Comparison of ENCODE assay signal across 16 cellular contexts in genomic region chr2:182542501-182543258, GRCh38.
DNase-seq lines count a peak whose midpoint lies in the region; ATAC-seq and TF ChIP-seq lines count a peak whose summit lies in the region.
"Had no signal": no experiment of that assay in that cellular context is flagged by ENCODE, and none has a peak within 500 bp of the region (broad histone marks: within the 10 kb centered on the region; RNA-seq: fewer than 3 reads in every experiment).

No MANE protein-coding gene starts in this region.

- TF ChIP-seq CTCF in fibroblast of mammary gland (conservative IDR thresholded peaks at IDR 0.05; ENCODE audit: control insufficient read depth, insufficient read depth, low read depth, low read length): no peak
- TF ChIP-seq CTCF in omental fat pad (IDR thresholded peaks at IDR 0.05): no peak

- in situ Hi-C loops in G401 (cut with HindIII; ENCODE audit: low sequenced_read_pairs): no loop called here

- DNase-seq in G401 (ENCODE audit: low spot score) (peak; percentile 71), fibroblast of mammary gland (ENCODE audit: low read depth) (peak; percentile 55), omental fat pad (ENCODE audit: low spot score) (no peak), posterior vena cava (ENCODE audit: low spot score) (no peak)
- DNase-seq in activated CD4-positive, alpha-beta T cell treated with anti-CD3 and anti-CD28 coated beads for 48 hours: no peak
- no peak for DNase-seq in stimulated activated CD8-positive, alpha-beta memory T cell treated with anti-CD3 and anti-CD28 coated beads, Interleukin-4, amount 100 ng/mL, for 48 hours
- DNase-seq: activated CD4-positive, alpha-beta T cell treated with anti-CD3 and anti-CD28 coated beads for 1 hour; activated CD8-positive, alpha-beta memory T cell treated with anti-CD3 and anti-CD28 coated beads, Interleukin-2, amount 50 U/mL, for 48 hours; cortex of kidney; DMS79; H9; NCI-H69; RPMI8226; testis had no signal

- no peak; the same call in 2 of the 3 replicates for ATAC-seq in SK-N-SH treated with all-trans-retinoic acid at 6 μM for 48 hours
- peak; percentile 87 for ATAC-seq in omental fat pad (ENCODE audit: low FRiP score)
- no peak for ATAC-seq in HG02588 (IDR thresholded peaks at IDR 0.05; ENCODE audit: unreplicated experiment)

- no peak overlapping the region for H3K4me3 ChIP-seq in fibroblast of mammary gland (ENCODE audit: control insufficient read depth, low read depth, low read length)
- H3K4me3 ChIP-seq: testis had no signal

- intact Hi-C loops in posterior vena cava (cut with DNase I): no loop called here

TF ChIP-seq in SK-N-SH treated with all-trans-retinoic acid at 6 μM for 48 hours, 23 proteins besides CTCF, POLR2A, EP300 and RAD21:
- TF ChIP-seq, protein P1, sequence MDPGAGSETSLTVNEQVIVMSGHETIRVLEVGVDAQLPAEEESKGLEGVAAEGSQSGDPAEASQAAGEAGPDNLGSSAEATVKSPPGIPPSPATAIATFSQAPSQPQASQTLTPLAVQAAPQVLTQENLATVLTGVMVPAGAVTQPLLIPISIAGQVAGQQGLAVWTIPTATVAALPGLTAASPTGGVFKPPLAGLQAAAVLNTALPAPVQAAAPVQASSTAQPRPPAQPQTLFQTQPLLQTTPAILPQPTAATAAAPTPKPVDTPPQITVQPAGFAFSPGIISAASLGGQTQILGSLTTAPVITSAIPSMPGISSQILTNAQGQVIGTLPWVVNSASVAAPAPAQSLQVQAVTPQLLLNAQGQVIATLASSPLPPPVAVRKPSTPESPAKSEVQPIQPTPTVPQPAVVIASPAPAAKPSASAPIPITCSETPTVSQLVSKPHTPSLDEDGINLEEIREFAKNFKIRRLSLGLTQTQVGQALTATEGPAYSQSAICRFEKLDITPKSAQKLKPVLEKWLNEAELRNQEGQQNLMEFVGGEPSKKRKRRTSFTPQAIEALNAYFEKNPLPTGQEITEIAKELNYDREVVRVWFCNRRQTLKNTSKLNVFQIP (CRISPR knock-in tag; IDR thresholded peaks at IDR 0.05; ENCODE audit: borderline replicate concordance, low read depth): no peak
- TF ChIP-seq ZFP3 (CRISPR knock-in tag; IDR thresholded peaks at IDR 0.05): 0 out of 2 replicates have a peak, but pooled peaks have one; percentile 16
- no peak for TF ChIP-seq ZNF565 (CRISPR knock-in tag; conservative IDR thresholded peaks at IDR 0.05; ENCODE audit: low read depth)
- peak; percentile 41; the same call in 1 of the 2 replicates for TF ChIP-seq CREB5 (CRISPR knock-in tag; IDR thresholded peaks at IDR 0.05; ENCODE audit: low read depth)
- peak; percentile 48; the same call in 1 of the 2 replicates for TF ChIP-seq TCF4 (CRISPR knock-in tag; IDR thresholded peaks at IDR 0.05; ENCODE audit: borderline replicate concordance)
- no peak for TF ChIP-seq ZFP30 (CRISPR knock-in tag; IDR thresholded peaks at IDR 0.05)
- TF ChIP-seq, protein P2, sequence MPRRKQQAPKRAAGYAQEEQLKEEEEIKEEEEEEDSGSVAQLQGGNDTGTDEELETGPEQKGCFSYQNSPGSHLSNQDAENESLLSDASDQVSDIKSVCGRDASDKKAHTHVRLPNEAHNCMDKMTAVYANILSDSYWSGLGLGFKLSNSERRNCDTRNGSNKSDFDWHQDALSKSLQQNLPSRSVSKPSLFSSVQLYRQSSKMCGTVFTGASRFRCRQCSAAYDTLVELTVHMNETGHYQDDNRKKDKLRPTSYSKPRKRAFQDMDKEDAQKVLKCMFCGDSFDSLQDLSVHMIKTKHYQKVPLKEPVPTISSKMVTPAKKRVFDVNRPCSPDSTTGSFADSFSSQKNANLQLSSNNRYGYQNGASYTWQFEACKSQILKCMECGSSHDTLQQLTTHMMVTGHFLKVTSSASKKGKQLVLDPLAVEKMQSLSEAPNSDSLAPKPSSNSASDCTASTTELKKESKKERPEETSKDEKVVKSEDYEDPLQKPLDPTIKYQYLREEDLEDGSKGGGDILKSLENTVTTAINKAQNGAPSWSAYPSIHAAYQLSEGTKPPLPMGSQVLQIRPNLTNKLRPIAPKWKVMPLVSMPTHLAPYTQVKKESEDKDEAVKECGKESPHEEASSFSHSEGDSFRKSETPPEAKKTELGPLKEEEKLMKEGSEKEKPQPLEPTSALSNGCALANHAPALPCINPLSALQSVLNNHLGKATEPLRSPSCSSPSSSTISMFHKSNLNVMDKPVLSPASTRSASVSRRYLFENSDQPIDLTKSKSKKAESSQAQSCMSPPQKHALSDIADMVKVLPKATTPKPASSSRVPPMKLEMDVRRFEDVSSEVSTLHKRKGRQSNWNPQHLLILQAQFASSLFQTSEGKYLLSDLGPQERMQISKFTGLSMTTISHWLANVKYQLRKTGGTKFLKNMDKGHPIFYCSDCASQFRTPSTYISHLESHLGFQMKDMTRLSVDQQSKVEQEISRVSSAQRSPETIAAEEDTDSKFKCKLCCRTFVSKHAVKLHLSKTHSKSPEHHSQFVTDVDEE (CRISPR knock-in tag; IDR thresholded peaks at IDR 0.05): peak; percentile 59; the same call in 1 of the 2 replicates
- no peak for TF ChIP-seq RARB (CRISPR knock-in tag; IDR thresholded peaks at IDR 0.05)
- TF ChIP-seq CSDC2 (CRISPR knock-in tag; IDR thresholded peaks at IDR 0.05): no peak
- TF ChIP-seq, protein P3, sequence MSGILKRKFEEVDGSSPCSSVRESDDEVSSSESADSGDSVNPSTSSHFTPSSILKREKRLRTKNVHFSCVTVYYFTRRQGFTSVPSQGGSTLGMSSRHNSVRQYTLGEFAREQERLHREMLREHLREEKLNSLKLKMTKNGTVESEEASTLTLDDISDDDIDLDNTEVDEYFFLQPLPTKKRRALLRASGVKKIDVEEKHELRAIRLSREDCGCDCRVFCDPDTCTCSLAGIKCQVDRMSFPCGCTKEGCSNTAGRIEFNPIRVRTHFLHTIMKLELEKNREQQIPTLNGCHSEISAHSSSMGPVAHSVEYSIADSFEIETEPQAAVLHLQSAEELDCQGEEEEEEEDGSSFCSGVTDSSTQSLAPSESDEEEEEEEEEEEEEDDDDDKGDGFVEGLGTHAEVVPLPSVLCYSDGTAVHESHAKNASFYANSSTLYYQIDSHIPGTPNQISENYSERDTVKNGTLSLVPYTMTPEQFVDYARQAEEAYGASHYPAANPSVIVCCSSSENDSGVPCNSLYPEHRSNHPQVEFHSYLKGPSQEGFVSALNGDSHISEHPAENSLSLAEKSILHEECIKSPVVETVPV (CRISPR knock-in tag; IDR thresholded peaks at IDR 0.05): 0 out of 2 replicates have a peak, but pooled peaks have one; percentile 12
- TF ChIP-seq SNAI2 (CRISPR knock-in tag; IDR thresholded peaks at IDR 0.05): peak; percentile 46; the same call in 1 of the 2 replicates
- peak; percentile 92 for TF ChIP-seq ISL1 (CRISPR knock-in tag; IDR thresholded peaks at IDR 0.05)

Comparison
In these comparisons a context has a peak if more than half of its experiments do, and no peak if none do; other contexts are left out.
1. DNase-seq: peak in G401 (single experiment) and fibroblast of mammary gland (single experiment); none in omental fat pad (single experiment), activated CD4-positive, alpha-beta T cell treated with anti-CD3 and anti-CD28 coated beads for 48 hours (single experiment), stimulated activated CD8-positive, alpha-beta memory T cell treated with anti-CD3 and anti-CD28 coated beads, Interleukin-4, amount 100 ng/mL, for 48 hours (single experiment) and posterior vena cava (single experiment).